Comparison of ENCODE assay signal across 23 cellular contexts in the genomic region with DNA sequence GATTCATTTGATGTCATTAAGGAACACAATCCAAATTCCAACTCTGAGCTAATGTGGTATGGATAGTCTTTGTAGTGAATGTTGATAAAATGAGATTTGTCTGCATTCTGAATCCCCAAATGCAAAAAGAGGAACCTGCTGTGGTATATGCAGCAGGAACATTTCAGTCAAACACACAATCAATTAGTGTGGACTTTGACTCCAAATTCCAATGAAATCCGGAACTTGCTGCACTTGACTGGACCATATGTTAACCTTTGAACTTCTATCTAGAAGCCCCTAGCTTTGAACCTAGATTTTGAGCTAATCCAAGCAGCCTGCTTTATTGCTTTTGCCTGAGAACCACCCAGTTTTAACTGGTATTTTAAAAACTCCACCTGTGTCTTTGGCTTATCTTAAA.
"Had no signal": no experiment of that assay in that cellular context is flagged by ENCODE, and none has a peak within 500 bp of the region (broad histone marks: within the 10 kb centered on the region; RNA-seq: fewer than 3 reads in every experiment).

No MANE protein-coding gene starts in this region.

- DNase-seq: cortex of kidney; dorsolateral prefrontal cortex; effector CD8-positive, alpha-beta T cell; gastrocnemius medialis; heart right ventricle; hypothalamus; kidney glomerular epithelial cell; left lung; mesenchymal stem cell; midbrain; nucleus accumbens; ovary; stimulated activated CD4-positive, alpha-beta T cell treated with anti-CD3 and anti-CD28 coated beads, Interleukin-4, amount 100 ng/mL, for 1 hour; tibial artery; upper lobe of left lung; uterus had no signal

- H3K36me3 ChIP-seq: gastrocnemius medialis, heart right ventricle, left lung, neural progenitor cell, ovary, right atrium auricular region, tibial artery, upper lobe of left lung, uterus had no signal

- ATAC-seq: esophagus mucosa; gastrocnemius medialis; heart right ventricle; left lung; natural killer cell treated with Interleukin-12 subunit alpha and Interleukin-12 subunit beta and Interleukin-15 and Interleukin-18, amount 100 ng/mL, for 72 hours; stimulated activated memory B cell treated with anti-CD40 and anti-IgM and Interleukin-4, amounts not matched to agents 10 μg/mL and 1 μg/mL and 100 μg/mL, for 72 hours had no signal

- H3K27ac ChIP-seq: gastrocnemius medialis, heart right ventricle, left lung, neural progenitor cell, ovary, right atrium auricular region, tibial artery, upper lobe of left lung, uterus had no signal

- H3K27me3 ChIP-seq: dorsolateral prefrontal cortex, gastrocnemius medialis, heart right ventricle, left lung, neural progenitor cell, ovary, right atrium auricular region, tibial artery, upper lobe of left lung, uterus had no signal

- H3K9me3 ChIP-seq: gastrocnemius medialis, heart right ventricle, left lung, ovary, right atrium auricular region, tibial artery, upper lobe of left lung, uterus had no signal

- H3K4me3 ChIP-seq: dorsolateral prefrontal cortex, gastrocnemius medialis, heart right ventricle, left lung, lung, neural progenitor cell, ovary, right atrium auricular region, smooth muscle cell, tibial artery, upper lobe of left lung, uterus had no signal

- H3K4me1 ChIP-seq: gastrocnemius medialis, heart right ventricle, left lung, neural progenitor cell, right atrium auricular region, upper lobe of left lung, uterus had no signal
